In the genomic region with DNA sequence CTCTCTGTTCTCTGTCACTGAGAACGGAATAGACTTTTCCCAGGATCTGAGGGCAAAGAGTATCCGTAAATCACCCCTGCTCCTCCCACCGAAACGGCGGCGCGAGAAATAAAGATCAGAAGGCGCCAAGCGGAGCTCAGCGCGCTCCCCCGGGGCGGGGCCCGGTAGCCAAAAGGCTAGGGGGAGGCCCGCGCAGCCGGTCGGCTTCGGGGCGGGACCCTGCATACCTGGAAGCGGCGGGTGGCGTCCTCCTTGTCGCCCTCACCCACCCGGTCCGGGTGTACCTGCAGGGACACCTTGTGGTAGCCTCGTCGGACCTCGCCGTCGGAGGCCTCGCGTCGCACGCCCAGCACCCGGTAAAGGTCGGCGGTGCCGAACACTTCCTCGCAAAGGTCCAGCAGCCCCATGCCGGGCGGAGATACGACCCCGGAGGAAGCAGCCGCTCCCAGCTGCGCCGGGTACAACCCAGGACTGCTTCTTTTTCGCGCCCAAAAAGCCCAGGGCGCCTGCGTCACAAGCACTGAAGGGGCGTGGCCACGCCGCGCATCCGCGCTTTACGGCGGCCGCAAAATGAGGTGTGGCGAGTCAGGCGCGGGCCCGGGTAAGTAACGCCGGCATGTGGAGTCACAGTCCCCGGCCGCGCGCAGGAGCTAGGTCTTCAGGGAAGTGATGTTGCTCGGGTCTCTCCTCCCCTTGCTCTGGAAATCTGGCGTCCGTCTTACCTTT, we compare ENCODE assay signal across 8 cellular contexts. TPM values are rescaled to one million over a fixed set of nuclear protein-coding genes. Genes with fewer than 3 reads are reported as not detected.
DNase-seq lines count a peak whose midpoint lies in the region; TF ChIP-seq lines count a peak whose summit lies in the region.

A gene with protein sequence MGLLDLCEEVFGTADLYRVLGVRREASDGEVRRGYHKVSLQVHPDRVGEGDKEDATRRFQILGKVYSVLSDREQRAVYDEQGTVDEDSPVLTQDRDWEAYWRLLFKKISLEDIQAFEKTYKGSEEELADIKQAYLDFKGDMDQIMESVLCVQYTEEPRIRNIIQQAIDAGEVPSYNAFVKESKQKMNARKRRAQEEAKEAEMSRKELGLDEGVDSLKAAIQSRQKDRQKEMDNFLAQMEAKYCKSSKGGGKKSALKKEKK (minus strand): TSS at position 473 of the 726 bp plus-strand sequence. CDS start 66 bp downstream, at position 407.

- CTCF ChIA-PET in activated naive CD4-positive, alpha-beta T cell treated with anti-CD3 and anti-CD28 coated beads, Interleukin-2, amount 10 ng/mL, durations not matched to agents 7 days and 5 days (lab: Charles Lee): interaction anchor here (1.2 to 2.0 kb wide), 2 partner anchors 12 to 17 kb away, joined by 3 to 5 read pairs; no protein-coding TSS in a partner anchor

- peak within 1 kb of the TSS; percentile 97 for H3K27ac Mint-ChIP-seq in activated naive CD4-positive, alpha-beta T cell treated with anti-CD3 and anti-CD28 coated beads, Interleukin-2, amount 10 ng/mL, durations not matched to agents 7 days and 5 days

- peak within 1 kb of the TSS; percentile 99 for H3K4me3 Mint-ChIP-seq in activated naive CD4-positive, alpha-beta T cell treated with anti-CD3 and anti-CD28 coated beads, Interleukin-2, amount 10 ng/mL, durations not matched to agents 7 days and 5 days

- DNase-seq in GM04504 (ENCODE audit: low read depth): peak; percentile 78
- DNase-seq in HFF-Myc (ENCODE audit: extremely low read depth, low read depth): peak; percentile 70
- DNase-seq in MV-4-11 (lab: John Stamatoyannopoulos, UW): peak; percentile 88
- DNase-seq in SK-N-DZ (ENCODE audit: low spot score): peak; percentile 95
- DNase-seq in activated naive CD4-positive, alpha-beta T cell treated with anti-CD3 and anti-CD28 coated beads, Interleukin-2, amount 10 ng/mL, durations not matched to agents 7 days and 5 days: peak; percentile 97
- DNase-seq in globus pallidus (ENCODE audit: low spot score): peak; percentile 84
- peak; percentile 93 for DNase-seq in occipital lobe (lab: John Stamatoyannopoulos, UW)

- no peak for TF ChIP-seq CTCF in HFF-Myc (IDR thresholded peaks at IDR 0.05; ENCODE audit: low read depth, low read length, missing control alignments)

- peak within 1 kb of the TSS; percentile 6 for H3K27ac ChIP-seq in temporal lobe (ENCODE audit: low read depth, low read length)

- H3K27me3 Mint-ChIP-seq in activated naive CD4-positive, alpha-beta T cell treated with anti-CD3 and anti-CD28 coated beads, Interleukin-2, amount 10 ng/mL, durations not matched to agents 7 days and 5 days: no peaks in the 10 kb centered on the region

- H3K4me1 Mint-ChIP-seq in activated naive CD4-positive, alpha-beta T cell treated with anti-CD3 and anti-CD28 coated beads, Interleukin-2, amount 10 ng/mL, durations not matched to agents 7 days and 5 days: peaks cover 82% of the 10 kb centered on the region

- no peaks in the 10 kb centered on the region for H3K9me3 Mint-ChIP-seq in activated naive CD4-positive, alpha-beta T cell treated with anti-CD3 and anti-CD28 coated beads, Interleukin-2, amount 10 ng/mL, durations not matched to agents 7 days and 5 days

- H3K36me3 Mint-ChIP-seq in activated naive CD4-positive, alpha-beta T cell treated with anti-CD3 and anti-CD28 coated beads, Interleukin-2, amount 10 ng/mL, durations not matched to agents 7 days and 5 days: peaks cover 71% of the 10 kb centered on the region

- H3K4me3 ChIP-seq in HFF-Myc (replicated peaks; ENCODE audit: low read depth, low read length): peak within 1 kb of the TSS; percentile 71

RNA-seq across cellular contexts. Expression of the gene that starts here (rescaled TPM):
- polyA plus RNA-seq in SK-N-DZ (2014; cell fraction: cytosol; rRNA removed): 111 and 115 TPM in 2 replicates
- polyA plus RNA-seq in SK-N-DZ (2014; cell fraction: nucleus; rRNA removed): 98.0 and 116 TPM in 2 replicates
- 59.7 TPM for total RNA-seq in occipital lobe
- total RNA-seq in temporal lobe: 44.5 TPM

Comparison
In these comparisons a context has a peak if more than half of its experiments do, and no peak if none do; other contexts are left out.
1. Peak in every context shown above with its lines: DNase-seq, H3K4me3 ChIP-seq and H3K27ac ChIP-seq.